Comparison of ENCODE assay signal across 18 cellular contexts in genomic region chr11:2193887-2194595, GRCh38. TPM values are rescaled to one million over a fixed set of nuclear protein-coding genes. Genes with fewer than 3 reads are reported as not detected.
"Had no signal": no experiment of that assay in that cellular context is flagged by ENCODE, and none has a peak within 500 bp of the region (broad histone marks: within the 10 kb centered on the region; RNA-seq: fewer than 3 reads in every experiment).

No MANE protein-coding gene starts in this region.

RNA-seq across cellular contexts. Expression of gene TH, which starts 22.4 kb away (rescaled TPM):
- total RNA-seq: naive thymus-derived CD4-positive, alpha-beta T cell; natural killer cell; omental fat pad; pulmonary artery endothelial cell; right cardiac atrium; smooth muscle cell; subcutaneous adipose tissue; thoracic aorta; thyroid gland; upper lobe of left lung had no signal
- polyA plus RNA-seq: naive thymus-derived CD4-positive, alpha-beta T cell; right cardiac atrium; smooth muscle cell had no signal

RNA-seq across cellular contexts. Expression of gene INS, which starts 33.0 kb away (rescaled TPM):
- total RNA-seq: naive thymus-derived CD4-positive, alpha-beta T cell; natural killer cell; omental fat pad; osteocyte; posterior vena cava; prostate gland; pulmonary artery endothelial cell; right lobe of liver; smooth muscle cell; subcutaneous adipose tissue; temporal lobe; thoracic aorta; thyroid gland; ureter; vagina had no signal
- polyA plus RNA-seq: naive thymus-derived CD4-positive, alpha-beta T cell; neural cell; right cardiac atrium; smooth muscle cell had no signal

RNA-seq across cellular contexts. Expression of gene IGF2, which starts 54.9 kb away (rescaled TPM):
- total RNA-seq: natural killer cell had no signal
- polyA plus RNA-seq: naive thymus-derived CD4-positive, alpha-beta T cell; neural cell had no signal
